ENCODE assay signal across 15 cellular contexts in genomic region chr10:133224861-133225366, GRCh38. TPM values are rescaled to one million over a fixed set of nuclear protein-coding genes. Genes with fewer than 3 reads are reported as not detected.
DNase-seq lines count a peak whose midpoint lies in the region; ATAC-seq and TF ChIP-seq lines count a peak whose summit lies in the region.
"Had no signal": no experiment of that assay in that cellular context is flagged by ENCODE, and none has a peak within 500 bp of the region (broad histone marks: within the 10 kb centered on the region; RNA-seq: fewer than 3 reads in every experiment).

No MANE protein-coding gene starts in this region.

- H3K9me3 Mint-ChIP-seq in activated CD4-positive, alpha-beta T cell treated with anti-CD3 and anti-CD28 coated beads, Interleukin-2, amount 10 ng/mL, durations not matched to agents 7 days and 5 days, result no peaks in the 10 kb centered on the region
- no peaks in the 10 kb centered on the region for H3K9me3 Mint-ChIP-seq in activated CD4-positive, alpha-beta T cell treated with anti-CD3 and anti-CD28 coated beads, Interleukin-2, amount 10 ng/mL, durations not matched to agents 24 days and 14 days
- no peaks in the 10 kb centered on the region for H3K9me3 Mint-ChIP-seq in activated T-helper 17 cell treated with anti-CD3 and anti-CD28 coated beads, Interleukin-2, amount 50 U/mL, for 72 hours
- H3K9me3 Mint-ChIP-seq: CD8-positive, alpha-beta T cell had no signal

- H3K9me3 ChIP-seq in left lung, result no peaks in the 10 kb centered on the region
- no peaks in the 10 kb centered on the region for H3K9me3 ChIP-seq in upper lobe of left lung

- WGBS in upper lobe of left lung, 2 donors, result 52 to 67% methylated on average over 11 to 15 of the region's 18 CpGs

- peak overlapping the region; percentile 68 for H3K27ac Mint-ChIP-seq in activated CD4-positive, alpha-beta T cell treated with anti-CD3 and anti-CD28 coated beads, Interleukin-2, amount 10 ng/mL, durations not matched to agents 7 days and 5 days
- no peak overlapping the region for H3K27ac Mint-ChIP-seq in activated CD4-positive, alpha-beta T cell treated with anti-CD3 and anti-CD28 coated beads, Interleukin-2, amount 10 ng/mL, durations not matched to agents 24 days and 14 days
- H3K27ac Mint-ChIP-seq in activated T-helper 17 cell treated with anti-CD3 and anti-CD28 coated beads, Interleukin-2, amount 50 U/mL, for 72 hours, result no peak overlapping the region
- H3K27ac Mint-ChIP-seq: CD8-positive, alpha-beta T cell had no signal

- no peak overlapping the region for H3K27ac ChIP-seq in left lung
- H3K27ac ChIP-seq in upper lobe of left lung, result no peak overlapping the region

- POLR2A ChIA-PET in activated CD4-positive, alpha-beta T cell treated with anti-CD3 and anti-CD28 coated beads, Interleukin-2, amount 10 ng/mL, durations not matched to agents 7 days and 5 days (lab: Charles Lee), result no interaction called here

- no peak for DNase-seq in activated CD4-positive, alpha-beta T cell treated with anti-CD3 and anti-CD28 coated beads, Interleukin-2, amount 10 ng/mL, durations not matched to agents 7 days and 5 days
- no peak for DNase-seq in activated CD4-positive, alpha-beta T cell treated with anti-CD3 and anti-CD28 coated beads, Interleukin-2, amount 10 ng/mL, durations not matched to agents 24 days and 14 days
- peak in 1 of 2 donors; percentile 64 for DNase-seq in left lung
- DNase-seq in upper lobe of left lung, result peak; percentile 34 to 54
- no peak for DNase-seq in NCI-H2029 treated with DMSO at 0.1 percent for 48 hours (lab: John Stamatoyannopoulos, UW)
- DNase-seq in DMS 273 treated with DMSO at 0.1 percent for 48 hours (lab: John Stamatoyannopoulos, UW), result no peak
- DNase-seq: CD8-positive, alpha-beta T cell; cerebellar nuclear complex; NCI-H1436; retina had no signal

- no peak for TF ChIP-seq EP300 in upper lobe of left lung (IDR thresholded peaks at IDR 0.05)

- H3K36me3 ChIP-seq in left lung, result no peaks in the 10 kb centered on the region
- H3K36me3 ChIP-seq in upper lobe of left lung, result no peaks in the 10 kb centered on the region

- no peaks in the 10 kb centered on the region for H3K36me3 Mint-ChIP-seq in activated CD4-positive, alpha-beta T cell treated with anti-CD3 and anti-CD28 coated beads, Interleukin-2, amount 10 ng/mL, durations not matched to agents 7 days and 5 days (ENCODE audit: low read depth)
- H3K36me3 Mint-ChIP-seq in activated CD4-positive, alpha-beta T cell treated with anti-CD3 and anti-CD28 coated beads, Interleukin-2, amount 10 ng/mL, durations not matched to agents 24 days and 14 days (ENCODE audit: low read depth), result peaks cover 2% of the 10 kb centered on the region
- peaks cover 7% of the 10 kb centered on the region for H3K36me3 Mint-ChIP-seq in activated T-helper 17 cell treated with anti-CD3 and anti-CD28 coated beads, Interleukin-2, amount 50 U/mL, for 72 hours (ENCODE audit: low read depth)
- H3K36me3 Mint-ChIP-seq: CD8-positive, alpha-beta T cell had no signal

- peak overlapping the region; percentile 62 for H3K4me3 Mint-ChIP-seq in activated CD4-positive, alpha-beta T cell treated with anti-CD3 and anti-CD28 coated beads, Interleukin-2, amount 10 ng/mL, durations not matched to agents 7 days and 5 days
- no peak overlapping the region for H3K4me3 Mint-ChIP-seq in activated CD4-positive, alpha-beta T cell treated with anti-CD3 and anti-CD28 coated beads, Interleukin-2, amount 10 ng/mL, durations not matched to agents 24 days and 14 days
- peak overlapping the region; percentile 79 for H3K4me3 Mint-ChIP-seq in activated T-helper 17 cell treated with anti-CD3 and anti-CD28 coated beads, Interleukin-2, amount 50 U/mL, for 72 hours
- H3K4me3 Mint-ChIP-seq: CD8-positive, alpha-beta T cell had no signal

- peaks cover 30% of the 10 kb centered on the region for H3K27me3 Mint-ChIP-seq in activated CD4-positive, alpha-beta T cell treated with anti-CD3 and anti-CD28 coated beads, Interleukin-2, amount 10 ng/mL, durations not matched to agents 7 days and 5 days
- H3K27me3 Mint-ChIP-seq in activated CD4-positive, alpha-beta T cell treated with anti-CD3 and anti-CD28 coated beads, Interleukin-2, amount 10 ng/mL, durations not matched to agents 24 days and 14 days, result peaks cover 29% of the 10 kb centered on the region
- peaks cover 27% of the 10 kb centered on the region for H3K27me3 Mint-ChIP-seq in activated T-helper 17 cell treated with anti-CD3 and anti-CD28 coated beads, Interleukin-2, amount 50 U/mL, for 72 hours

- CTCF ChIA-PET in activated CD4-positive, alpha-beta T cell treated with anti-CD3 and anti-CD28 coated beads, Interleukin-2, amount 10 ng/mL, durations not matched to agents 7 days and 5 days (lab: Charles Lee), result interaction anchor here (0.7 to 1.6 kb wide), 6 partner anchors 9 to 214 kb away, joined by 3 read pairs; no protein-coding TSS in a partner anchor

- ATAC-seq in activated T-helper 17 cell treated with anti-CD3 and anti-CD28 coated beads, Interleukin-2, amount 50 U/mL, for 72 hours (replicated peaks), result no peak
- ATAC-seq in left lung (peak; percentile 92), upper lobe of left lung (ENCODE audit: low FRiP score in 2 of 2) (peak; percentile 24 to 49), GM21360 (IDR thresholded peaks at IDR 0.05; ENCODE audit: unreplicated experiment) (no peak)
- ATAC-seq: CD8-positive, alpha-beta T cell had no signal

- H3K4me1 ChIP-seq in left lung (peaks cover 0 to 2% of the 10 kb centered on the region in 2 donors), upper lobe of left lung (peaks cover 2 to 10% (median 5%) of the 10 kb centered on the region in 4 donors)

- peaks cover 30% of the 10 kb centered on the region for H3K4me1 Mint-ChIP-seq in activated CD4-positive, alpha-beta T cell treated with anti-CD3 and anti-CD28 coated beads, Interleukin-2, amount 10 ng/mL, durations not matched to agents 7 days and 5 days
- H3K4me1 Mint-ChIP-seq in activated CD4-positive, alpha-beta T cell treated with anti-CD3 and anti-CD28 coated beads, Interleukin-2, amount 10 ng/mL, durations not matched to agents 24 days and 14 days, result peaks cover 18% of the 10 kb centered on the region
- peaks cover 9% of the 10 kb centered on the region for H3K4me1 Mint-ChIP-seq in activated T-helper 17 cell treated with anti-CD3 and anti-CD28 coated beads, Interleukin-2, amount 50 U/mL, for 72 hours

- intact Hi-C loops in activated CD4-positive, alpha-beta T cell treated with anti-CD3 and anti-CD28 coated beads, Interleukin-2, amount 10 ng/mL, durations not matched to agents 24 days and 14 days (cut with micrococcal nuclease), result no loop called here
- intact Hi-C loops in left lung (cut with DNase I), result no loop called here

- peaks cover 19 to 70% of the 10 kb centered on the region in 2 donors for H3K27me3 ChIP-seq in left lung
- H3K27me3 ChIP-seq in upper lobe of left lung, result peaks cover 0 to 9% (median 7%) of the 10 kb centered on the region in 4 donors

- H3K4me3 ChIP-seq in left lung, result peak overlapping the region in 1 of 2 donors; percentile 7
- H3K4me3 ChIP-seq in upper lobe of left lung, result peak overlapping the region in 3 of 4 donors; percentile 9 to 33 (median 20)

- TF ChIP-seq CTCF in left lung (IDR thresholded peaks at IDR 0.05) (no peak), upper lobe of left lung (IDR thresholded peaks at IDR 0.05) (no peak)

- no peak for TF ChIP-seq POLR2A in upper lobe of left lung (IDR thresholded peaks at IDR 0.05)

RNA-seq across cellular contexts. Expression of gene UTF1, which starts 5.1 kb away (rescaled TPM):
- not detected for total RNA-seq in activated CD4-positive, alpha-beta T cell treated with anti-CD3 and anti-CD28 coated beads, Interleukin-2, amount 10 ng/mL, durations not matched to agents 7 days and 5 days
- total RNA-seq in activated CD4-positive, alpha-beta T cell treated with anti-CD3 and anti-CD28 coated beads, Interleukin-2, amount 10 ng/mL, durations not matched to agents 24 days and 14 days, result 0.17 and 0.19 TPM in 2 replicates
- total RNA-seq in activated T-helper 17 cell treated with anti-CD3 and anti-CD28 coated beads, Interleukin-2, amount 50 U/mL, for 72 hours, result not detected
- total RNA-seq in left lung (not detected), upper lobe of left lung (under 1 TPM in 2 of 6 donors, not detected in 4; 0.26 to 0.37 TPM)
- total RNA-seq: A172; CD8-positive, alpha-beta T cell; NCI-H460; SK-MEL-5 had no signal

RNA-seq across cellular contexts. Expression of gene VENTX, which starts 12.7 kb away (rescaled TPM):
- total RNA-seq in activated CD4-positive, alpha-beta T cell treated with anti-CD3 and anti-CD28 coated beads, Interleukin-2, amount 10 ng/mL, durations not matched to agents 7 days and 5 days, result not detected
- not detected in 2 replicates for total RNA-seq in activated CD4-positive, alpha-beta T cell treated with anti-CD3 and anti-CD28 coated beads, Interleukin-2, amount 10 ng/mL, durations not matched to agents 24 days and 14 days
- under 1 TPM in 1 of 2 donors, not detected in 1; 0.21 TPM for total RNA-seq in activated T-helper 17 cell treated with anti-CD3 and anti-CD28 coated beads, Interleukin-2, amount 50 U/mL, for 72 hours
- total RNA-seq in left lung (1 to 10 TPM; 1.3 to 4.1 TPM), upper lobe of left lung (10 to 100 TPM in 1 of 6 donors, 1 to 10 TPM in 5; 1.7 to 11.5 (median 4.4) TPM)
- total RNA-seq: A172; CD8-positive, alpha-beta T cell; NCI-H460; SK-MEL-5 had no signal

RNA-seq across cellular contexts. Expression of gene ADAM8, which starts 51.8 kb away (rescaled TPM):
- 100 to 1,000 TPM; 123 to 153 TPM for total RNA-seq in activated CD4-positive, alpha-beta T cell treated with anti-CD3 and anti-CD28 coated beads, Interleukin-2, amount 10 ng/mL, durations not matched to agents 7 days and 5 days
- 143 and 165 TPM in 2 replicates for total RNA-seq in activated CD4-positive, alpha-beta T cell treated with anti-CD3 and anti-CD28 coated beads, Interleukin-2, amount 10 ng/mL, durations not matched to agents 24 days and 14 days
- 100 to 1,000 TPM in 1 of 2 donors, 10 to 100 TPM in 1; 83.7 to 336 TPM for total RNA-seq in activated T-helper 17 cell treated with anti-CD3 and anti-CD28 coated beads, Interleukin-2, amount 50 U/mL, for 72 hours
- total RNA-seq in left lung (10 to 100 TPM; 16.2 to 45.3 TPM), upper lobe of left lung (10 to 100 TPM; 10.4 to 93.2 (median 32.9) TPM)

Comparison
In these comparisons a context has a peak if more than half of its experiments do, and no peak if none do; other contexts are left out.
1. DNase-seq: peak in upper lobe of left lung (2 of 2); none in activated CD4-positive, alpha-beta T cell treated with anti-CD3 and anti-CD28 coated beads, Interleukin-2, amount 10 ng/mL, durations not matched to agents 7 days and 5 days (single experiment), activated CD4-positive, alpha-beta T cell treated with anti-CD3 and anti-CD28 coated beads, Interleukin-2, amount 10 ng/mL, durations not matched to agents 24 days and 14 days (single experiment), NCI-H2029 treated with DMSO at 0.1 percent for 48 hours (single experiment) and DMS 273 treated with DMSO at 0.1 percent for 48 hours (single experiment).
2. ATAC-seq: peak in left lung (single experiment) and upper lobe of left lung (2 of 2); none in activated T-helper 17 cell treated with anti-CD3 and anti-CD28 coated beads, Interleukin-2, amount 50 U/mL, for 72 hours (single experiment) and GM21360 (single experiment).